Comparison of ENCODE assay signal across 13 cellular contexts in the genomic region with DNA sequence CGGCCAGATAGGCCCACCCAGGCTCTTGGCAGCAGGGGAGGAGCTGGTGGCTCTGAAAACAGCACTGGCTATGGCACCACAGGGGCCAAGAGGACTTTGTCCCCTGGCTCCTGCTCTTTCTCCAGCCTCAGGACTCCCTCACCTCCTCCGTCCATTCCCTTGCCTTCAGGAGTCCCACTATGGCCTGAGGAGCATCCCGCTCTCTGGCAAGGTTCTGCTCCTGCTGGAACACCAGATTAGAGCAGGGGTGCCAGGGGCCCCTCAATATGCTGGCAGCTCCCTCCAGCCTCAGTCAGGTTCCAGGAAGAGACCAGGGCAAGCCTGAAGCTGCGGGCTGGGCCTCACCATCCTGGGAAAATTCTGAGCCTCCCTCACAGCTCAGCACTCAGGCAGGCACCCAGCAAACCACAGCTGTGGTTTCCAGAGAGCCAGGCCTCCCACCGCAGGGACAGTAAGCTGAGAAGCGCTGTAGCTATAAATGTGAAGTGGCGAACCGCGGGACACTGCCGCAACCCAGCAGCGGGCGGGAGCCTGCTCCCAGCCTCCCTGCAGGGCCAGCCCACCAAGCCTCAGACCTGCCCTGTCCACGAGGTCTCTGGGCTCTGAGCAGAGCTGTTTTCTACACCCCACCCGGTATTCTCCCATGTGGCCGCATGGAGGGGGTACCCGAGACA. TPM values are rescaled to one million over a fixed set of nuclear protein-coding genes. Genes with fewer than 3 reads are reported as not detected.
DNase-seq lines count a peak whose midpoint lies in the region; ATAC-seq and TF ChIP-seq lines count a peak whose summit lies in the region.
"Had no signal": no experiment of that assay in that cellular context is flagged by ENCODE, and none has a peak within 500 bp of the region (broad histone marks: within the 10 kb centered on the region; RNA-seq: fewer than 3 reads in every experiment).

No MANE protein-coding gene starts in this region.

- CTCF ChIA-PET in activated naive CD4-positive, alpha-beta T cell treated with anti-CD3 and anti-CD28 coated beads for 36 hours (lab: Charles Lee), result interaction anchor here (0.9 kb wide), 1 partner anchor 10 kb away, joined by 3 read pairs; no protein-coding TSS in a partner anchor

- no peak overlapping the region for H3K4me3 ChIP-seq in NB4 (ENCODE audit: low read depth, low read length)
- H3K4me3 ChIP-seq: dorsolateral prefrontal cortex, SK-N-MC had no signal

- H3K9me3 Mint-ChIP-seq in activated naive CD4-positive, alpha-beta T cell treated with anti-CD3 and anti-CD28 coated beads for 36 hours, result no peaks in the 10 kb centered on the region
- H3K9me3 Mint-ChIP-seq in dendritic cell treated with granulocyte-macrophage colony-stimulating factor and Interleukin-4, amounts not matched to agents 40 ng/mL and 50 ng/mL, for 4 days, result no peaks in the 10 kb centered on the region
- H3K9me3 Mint-ChIP-seq: CD8-positive, alpha-beta memory T cell had no signal

- no peaks in the 10 kb centered on the region for H3K36me3 Mint-ChIP-seq in activated naive CD4-positive, alpha-beta T cell treated with anti-CD3 and anti-CD28 coated beads for 36 hours (ENCODE audit: low read depth)
- H3K36me3 Mint-ChIP-seq in dendritic cell treated with granulocyte-macrophage colony-stimulating factor and Interleukin-4, amounts not matched to agents 40 ng/mL and 50 ng/mL, for 4 days (ENCODE audit: low read depth), result peaks cover 32% of the 10 kb centered on the region
- H3K36me3 Mint-ChIP-seq: CD8-positive, alpha-beta memory T cell had no signal

- ATAC-seq in stimulated activated naive CD8-positive, alpha-beta T cell treated with anti-CD3 and anti-CD28 coated beads, Interleukin-15, Interleukin-2, amounts not matched to agents 100 U/mL and 50 U/mL, for 24 hours, result peak; percentile 48
- ATAC-seq in GM21723 (IDR thresholded peaks at IDR 0.05; ENCODE audit: unreplicated experiment), result no peak
- no peak for ATAC-seq in HG02678 (IDR thresholded peaks at IDR 0.05; ENCODE audit: unreplicated experiment)

- TF ChIP-seq POLR2A in NB4 (IDR thresholded peaks at IDR 0.05; ENCODE audit: extremely low read depth, insufficient read length), result no peak

- H3K4me3 Mint-ChIP-seq in activated naive CD4-positive, alpha-beta T cell treated with anti-CD3 and anti-CD28 coated beads for 36 hours, result no peak overlapping the region
- no peak overlapping the region for H3K4me3 Mint-ChIP-seq in dendritic cell treated with granulocyte-macrophage colony-stimulating factor and Interleukin-4, amounts not matched to agents 40 ng/mL and 50 ng/mL, for 4 days
- H3K4me3 Mint-ChIP-seq: CD8-positive, alpha-beta memory T cell had no signal

- no peak overlapping the region for H3K27ac Mint-ChIP-seq in activated naive CD4-positive, alpha-beta T cell treated with anti-CD3 and anti-CD28 coated beads for 36 hours
- peak overlapping the region; percentile 18 for H3K27ac Mint-ChIP-seq in dendritic cell treated with granulocyte-macrophage colony-stimulating factor and Interleukin-4, amounts not matched to agents 40 ng/mL and 50 ng/mL, for 4 days

- DNase-seq in activated naive CD4-positive, alpha-beta T cell treated with anti-CD3 and anti-CD28 coated beads for 36 hours, result peak; percentile 9
- no peak for DNase-seq in activated naive CD4-positive, alpha-beta T cell treated with Interleukin-2 at 50 U/mL for 16 hours
- DNase-seq in NB4 (ENCODE audit: low read depth) (peak; percentile 84), COR-L47 (lab: John Stamatoyannopoulos, UW) (no peak)
- DNase-seq in stimulated activated naive CD8-positive, alpha-beta T cell treated with anti-CD3 and anti-CD28 coated beads, Interleukin-15, Interleukin-2, amounts not matched to agents 100 U/mL and 50 U/mL, for 24 hours, result no peak
- DNase-seq: CD8-positive, alpha-beta memory T cell; dorsolateral prefrontal cortex had no signal

- intact Hi-C loops in activated naive CD4-positive, alpha-beta T cell treated with anti-CD3 and anti-CD28 coated beads for 36 hours (cut with micrococcal nuclease), result no loop called here
- intact Hi-C loops in dendritic cell treated with granulocyte-macrophage colony-stimulating factor and Interleukin-4, amounts not matched to agents 40 ng/mL and 50 ng/mL, for 4 days (cut with micrococcal nuclease), result no loop called here

- no peak for TF ChIP-seq CTCF in NB4 (IDR thresholded peaks at IDR 0.05; ENCODE audit: low read depth, low read length)

- peaks cover 21% of the 10 kb centered on the region for H3K27me3 Mint-ChIP-seq in activated naive CD4-positive, alpha-beta T cell treated with anti-CD3 and anti-CD28 coated beads for 36 hours (ENCODE audit: low read depth)
- peaks cover 59% of the 10 kb centered on the region for H3K27me3 Mint-ChIP-seq in dendritic cell treated with granulocyte-macrophage colony-stimulating factor and Interleukin-4, amounts not matched to agents 40 ng/mL and 50 ng/mL, for 4 days

- H3K4me1 Mint-ChIP-seq in activated naive CD4-positive, alpha-beta T cell treated with anti-CD3 and anti-CD28 coated beads for 36 hours (ENCODE audit: low read depth), result peaks cover 4% of the 10 kb centered on the region
- H3K4me1 Mint-ChIP-seq in dendritic cell treated with granulocyte-macrophage colony-stimulating factor and Interleukin-4, amounts not matched to agents 40 ng/mL and 50 ng/mL, for 4 days (ENCODE audit: low read depth), result no peaks in the 10 kb centered on the region

RNA-seq across cellular contexts. Expression of gene C17orf100, which starts 25.7 kb away (rescaled TPM):
- total RNA-seq in activated naive CD4-positive, alpha-beta T cell treated with anti-CD3 and anti-CD28 coated beads for 36 hours, result 1 to 10 TPM in 1 of 2 experiments, under 1 TPM in 1; 0.99 to 1.2 TPM

RNA-seq across cellular contexts. Expression of gene MED31, which starts 25.9 kb away (rescaled TPM):
- 10 to 100 TPM; 21.7 to 22.5 TPM for total RNA-seq in activated naive CD4-positive, alpha-beta T cell treated with anti-CD3 and anti-CD28 coated beads for 36 hours

RNA-seq across cellular contexts. Expression of gene SLC13A5, which starts 35.9 kb away (rescaled TPM):
- not detected for total RNA-seq in activated naive CD4-positive, alpha-beta T cell treated with anti-CD3 and anti-CD28 coated beads for 36 hours
- total RNA-seq: CD8-positive, alpha-beta memory T cell; HT-29; subcutaneous adipose tissue had no signal

RNA-seq across cellular contexts. Expression of gene TXNDC17, which starts 36.4 kb away (rescaled TPM):
- 10 to 100 TPM; 71.4 to 85.8 TPM for total RNA-seq in activated naive CD4-positive, alpha-beta T cell treated with anti-CD3 and anti-CD28 coated beads for 36 hours

RNA-seq across cellular contexts. Expression of gene KIAA0753, which starts 36.8 kb away (rescaled TPM):
- total RNA-seq in activated naive CD4-positive, alpha-beta T cell treated with anti-CD3 and anti-CD28 coated beads for 36 hours, result 1 to 10 TPM; 7.7 to 8.1 TPM

Comparison
In these comparisons a context has a peak if more than half of its experiments do, and no peak if none do; other contexts are left out.
1. DNase-seq: peak in activated naive CD4-positive, alpha-beta T cell treated with anti-CD3 and anti-CD28 coated beads for 36 hours (single experiment) and NB4 (single experiment); none in activated naive CD4-positive, alpha-beta T cell treated with Interleukin-2 at 50 U/mL for 16 hours (single experiment), stimulated activated naive CD8-positive, alpha-beta T cell treated with anti-CD3 and anti-CD28 coated beads, Interleukin-15, Interleukin-2, amounts not matched to agents 100 U/mL and 50 U/mL, for 24 hours (single experiment) and COR-L47 (single experiment).